Comparison of ENCODE assay signal across 17 cellular contexts in genomic region chr3:61594978-61595687, GRCh38. TPM values are rescaled to one million over a fixed set of nuclear protein-coding genes. Genes with fewer than 3 reads are reported as not detected.
DNase-seq lines count a peak whose midpoint lies in the region; ATAC-seq and TF ChIP-seq lines count a peak whose summit lies in the region.
"Had no signal": no experiment of that assay in that cellular context is flagged by ENCODE, and none has a peak within 500 bp of the region (broad histone marks: within the 10 kb centered on the region; RNA-seq: fewer than 3 reads in every experiment).

No MANE protein-coding gene starts in this region.

- TF ChIP-seq CTCF in neural crest cell (conservative IDR thresholded peaks at IDR 0.05), result no peak

- ATAC-seq in GM19328 (IDR thresholded peaks at IDR 0.05; ENCODE audit: unreplicated experiment), result no peak
- ATAC-seq: body of pancreas, K562 had no signal

- H3K4me3 Mint-ChIP-seq in neural crest cell, result no peak overlapping the region

- H3K36me3 Mint-ChIP-seq in neural crest cell (ENCODE audit: low read depth), result peaks cover 2% of the 10 kb centered on the region

- peaks cover 43% of the 10 kb centered on the region for H3K4me1 Mint-ChIP-seq in neural crest cell

- H3K9me3 Mint-ChIP-seq in neural crest cell, result no peaks in the 10 kb centered on the region

- H3K27me3 Mint-ChIP-seq in neural crest cell (ENCODE audit: low read depth), result no peaks in the 10 kb centered on the region

- H3K27ac Mint-ChIP-seq in neural crest cell (ENCODE audit: unreplicated experiment), result peak overlapping the region; percentile 16

- DNase-seq in AG08395 (ENCODE audit: low spot score) (peak; percentile 36), LHCN-M2 (ENCODE audit: low read depth) (peak; percentile 36), fibroblast of peridontal ligament (ENCODE audit: extremely low read depth) (peak; percentile 66), neural crest cell (ENCODE audit: low read depth, low spot score) (no peak), 8988T (no peak), HuH-7 (ENCODE audit: low spot score) (no peak)
- DNase-seq in activated CD8-positive, alpha-beta memory T cell treated with anti-CD3 and anti-CD28 coated beads, Interleukin-2, amount 50 U/mL, for 4 hours, result no peak
- DNase-seq: ACHN, activated gamma-delta T cell treated with Interleukin-2 at 50 U/mL for 16 hours, body of pancreas, Caco-2, NCI-H146, NCI-H510A, OCI-M1, WERI-Rb-1 had no signal

RNA-seq across cellular contexts. Expression of gene PTPRG, which starts 33.8 kb away (rescaled TPM):
- total RNA-seq in LHCN-M2 (2014; rRNA removed) (26.2 and 32.2 TPM in 2 replicates), neural crest cell (38.0 and 41.2 TPM in 2 replicates)
- 9.3 TPM for polyA plus RNA-seq in LHCN-M2 (2012)
- polyA plus RNA-seq: K562 had no signal

Comparison
In these comparisons a context has a peak if more than half of its experiments do, and no peak if none do; other contexts are left out.
1. DNase-seq: peak in AG08395 (single experiment), LHCN-M2 (single experiment) and fibroblast of peridontal ligament (single experiment); none in neural crest cell (single experiment), activated CD8-positive, alpha-beta memory T cell treated with anti-CD3 and anti-CD28 coated beads, Interleukin-2, amount 50 U/mL, for 4 hours (single experiment), 8988T (single experiment) and HuH-7 (single experiment).